In the genomic region with DNA sequence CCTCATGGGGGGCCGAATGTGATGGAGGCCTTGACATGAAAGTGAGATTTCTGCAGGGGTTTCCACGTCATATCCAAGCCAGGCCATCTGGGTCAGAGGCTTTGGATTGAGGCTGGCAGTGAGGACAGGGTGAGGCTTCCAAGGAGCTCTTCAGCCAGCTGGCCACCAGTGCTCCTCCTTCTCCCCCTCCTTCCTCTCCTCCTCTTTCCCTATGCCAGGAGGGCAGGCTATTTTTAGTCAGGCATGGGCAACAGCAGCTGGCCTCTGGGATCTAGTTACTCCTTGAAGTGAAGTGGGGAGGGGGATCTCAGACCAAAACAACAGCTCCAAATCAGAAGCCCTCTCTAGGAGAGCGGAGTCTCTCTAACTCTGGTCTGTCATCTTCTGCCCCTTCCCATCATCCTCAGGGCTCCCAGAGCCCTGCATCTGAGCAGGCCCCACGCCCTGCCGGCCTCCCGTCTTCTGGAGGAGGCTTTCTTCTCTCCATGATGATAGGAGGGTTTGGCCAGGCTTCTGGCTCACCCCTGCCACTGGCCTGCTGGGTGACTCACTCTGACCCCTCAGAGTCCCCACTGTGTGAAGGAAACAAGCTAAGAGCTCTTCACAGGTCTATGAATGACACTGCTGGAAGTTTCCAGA, we compare ENCODE assay signal across 10 cellular contexts. TPM values are rescaled to one million over a fixed set of nuclear protein-coding genes. Genes with fewer than 3 reads are reported as not detected.
DNase-seq lines count a peak whose midpoint lies in the region; ATAC-seq, FAIRE-seq and TF ChIP-seq lines count a peak whose summit lies in the region.
"Had no signal": no experiment of that assay in that cellular context is flagged by ENCODE, and none has a peak within 500 bp of the region (broad histone marks: within the 10 kb centered on the region; RNA-seq: fewer than 3 reads in every experiment).

No MANE protein-coding gene starts in this region.

- H3K9me3 ChIP-seq in GM12878 (replicated peaks; ENCODE audit: control insufficient read depth, insufficient read depth, low read length) (no peaks in the 10 kb centered on the region), subcutaneous abdominal adipose tissue (ENCODE audit: control insufficient read depth in 5 of 5, low read length in 5 of 5) (no peaks in the 10 kb centered on the region), MM.1S (replicated peaks; ENCODE audit: insufficient read depth, low read length) (no peaks in the 10 kb centered on the region)

- no peak for FAIRE-seq in GM12878 (lab: Jason Lieb, UNC)
- FAIRE-seq: TTC549 had no signal

- POLR2A ChIA-PET in GM12878 (lab: Charles Lee), result interaction anchor here (0.6 kb wide), 4 partner anchors 13 to 1663 kb away, joined by 3 to 5 read pairs (median 4); no protein-coding TSS in a partner anchor

- in situ Hi-C loops in GM12878 (cut with MboI), result no loop called here

- RAD21 ChIA-PET in GM12878 (lab: Charles Lee; ENCODE audit: unreplicated experiment), result no interaction called here

- H4K20me1 ChIP-seq in GM12878 (ENCODE audit: control insufficient read depth, insufficient read depth) (no peaks in the 10 kb centered on the region), MM.1S (ENCODE audit: insufficient read depth, low read length) (no peaks in the 10 kb centered on the region)

- H3K9ac ChIP-seq in GM12878 (ENCODE audit: control insufficient read depth, insufficient read depth, low read length), result no peak overlapping the region
- H3K9ac ChIP-seq in subcutaneous abdominal adipose tissue (ENCODE audit: low read length in 5 of 5), result peak overlapping the region in 2 of 5 donors; percentile 4 to 49
- no peak overlapping the region for H3K9ac ChIP-seq in MM.1S (ENCODE audit: low read length)

- CTCF ChIA-PET in GM12878 (lab: Yijun Ruan, JAX), result interaction anchor here (1.4 to 3.0 kb wide), 2 partner anchors 10 to 63 kb away, joined by 3 to 9 read pairs; no protein-coding TSS in a partner anchor

- intact Hi-C loops in GM12878 (cut with micrococcal nuclease; ENCODE audit: unreplicated experiment), result no loop called here

- 50% methylated on average over 6 of the region's 6 CpGs for WGBS in GM12878 (ENCODE audit: insufficient coverage, insufficient replicate concordance, low lambda C conversion rate, missing lambda C conversion rate)

- SMC1A ChIA-PET in GM12878 (lab: Charles Lee; ENCODE audit: uncharacterized antibody, unreplicated experiment), result no interaction called here

- H3K4me2 ChIP-seq in GM12878 (ENCODE audit: control insufficient read depth, insufficient read depth), result no peak overlapping the region
- no peak overlapping the region for H3K4me2 ChIP-seq in MM.1S (ENCODE audit: low read depth, low read length)

- H3K79me2 ChIP-seq in GM12878 (ENCODE audit: control insufficient read depth, insufficient read depth, low read length) (no peaks in the 10 kb centered on the region), MM.1S (ENCODE audit: low read length) (no peaks in the 10 kb centered on the region)

- H3F3A ChIP-seq in MM.1S (ENCODE audit: insufficient read depth, low read length), result no peaks in the 10 kb centered on the region

- no peak for TF ChIP-seq RAD21 in GM12878 (IDR thresholded peaks at IDR 0.05; ENCODE audit: insufficient read depth, low read depth, low read length)

- H3K4me1 ChIP-seq in GM12878 (ENCODE audit: control insufficient read depth, insufficient read depth, low read length), result peaks cover 5% of the 10 kb centered on the region; the same call in 1 of the 2 replicates
- peaks cover 4 to 50% (median 40%) of the 10 kb centered on the region in 5 donors for H3K4me1 ChIP-seq in subcutaneous abdominal adipose tissue (ENCODE audit: control insufficient read depth in 5 of 5, insufficient read depth in 5 of 5, low read length in 5 of 5)
- no peaks in the 10 kb centered on the region for H3K4me1 ChIP-seq in MM.1S (ENCODE audit: low read length)

- BruUV-seq in GM12878 (replicated peaks; lab: Mats Ljungman, UMichigan), result no TSS peak

- TF ChIP-seq EP300 in GM12878 (IDR thresholded peaks at IDR 0.05; ENCODE audit: borderline replicate concordance in 1 of 2, control insufficient read depth in 1 of 2, low read depth in 2 of 2, low read length in 2 of 2), result no peak

- H3K27ac ChIP-seq in GM12878 (ENCODE audit: control insufficient read depth, insufficient read depth) (no peak overlapping the region), subcutaneous abdominal adipose tissue (ENCODE audit: low read depth, low read length) (peak overlapping the region; percentile 97), MM.1S (ENCODE audit: low read length) (no peak overlapping the region)

- TF ChIP-seq POLR2A in GM12878 (IDR thresholded peaks at IDR 0.05; ENCODE audit: low read depth, low read length), result no peak

- no peaks in the 10 kb centered on the region; a peak in 2 of 4 replicates for H3K27me3 ChIP-seq in GM12878 (replicated peaks in 1 of 2; ENCODE audit: control insufficient read depth in 2 of 2, insufficient read depth in 2 of 2, low read length in 1 of 2)
- peaks cover 14 to 27% (median 16%) of the 10 kb centered on the region in 5 donors for H3K27me3 ChIP-seq in subcutaneous abdominal adipose tissue (ENCODE audit: control insufficient read depth in 5 of 5, insufficient read depth in 4 of 5, low read length in 5 of 5)
- H3K27me3 ChIP-seq in MM.1S (replicated peaks; ENCODE audit: insufficient read depth, low read length), result no peaks in the 10 kb centered on the region

- H3K9me2 ChIP-seq in MM.1S (replicated peaks; ENCODE audit: insufficient read depth, low read length), result no peaks in the 10 kb centered on the region

- TF ChIP-seq CTCF in GM12878 (IDR thresholded peaks at IDR 0.05 in 2 of 3, conservative IDR thresholded peaks at IDR 0.05 in 1 of 3; ENCODE audit: control insufficient read depth in 2 of 3, extremely low read depth in 1 of 3, insufficient read depth in 1 of 3, low read depth in 3 of 3, low read length in 3 of 3) (no peak), MM.1S (IDR thresholded peaks at IDR 0.05; ENCODE audit: low read length) (no peak)

- ATAC-seq in GM12878, result no peak
- no peak for ATAC-seq in GM21447 (IDR thresholded peaks at IDR 0.05; ENCODE audit: unreplicated experiment)
- ATAC-seq in HG02610 (IDR thresholded peaks at IDR 0.05; ENCODE audit: unreplicated experiment), result no peak
- ATAC-seq in GM21381 (IDR thresholded peaks at IDR 0.05; ENCODE audit: unreplicated experiment), result no peak

- H2AFZ ChIP-seq in GM12878 (ENCODE audit: control insufficient read depth, low read depth, low read length) (no peak overlapping the region), MM.1S (ENCODE audit: low read length) (no peak overlapping the region)

- DNase-seq in M059J (ENCODE audit: low read depth), result peak; percentile 48
- no peak for DNase-seq in GM12878 (ENCODE audit: low read depth, low spot score)
- peak; percentile 57 for DNase-seq in hepatic stellate cell (ENCODE audit: low spot score)
- DNase-seq in MM.1S, result no peak

- no peak overlapping the region for H3K4me3 ChIP-seq in GM12878
- no peak overlapping the region for H3K4me3 ChIP-seq in subcutaneous abdominal adipose tissue (ENCODE audit: low read depth in 1 of 5, low read length in 5 of 5)
- no peak overlapping the region for H3K4me3 ChIP-seq in MM.1S (ENCODE audit: low read length)

- no peaks in the 10 kb centered on the region for H3K36me3 ChIP-seq in GM12878 (ENCODE audit: control insufficient read depth in 2 of 2, insufficient read depth in 2 of 2, low read length in 1 of 2)
- H3K36me3 ChIP-seq in subcutaneous abdominal adipose tissue (ENCODE audit: control insufficient read depth in 5 of 5, insufficient read depth in 5 of 5, low read length in 5 of 5), result no peaks in the 10 kb centered on the region
- no peaks in the 10 kb centered on the region for H3K36me3 ChIP-seq in MM.1S (replicated peaks; ENCODE audit: insufficient read depth, low read length)

RNA-seq across cellular contexts. Expression of a gene that starts 0.6 kb away (rescaled TPM):
- total RNA-seq in M059J (2014; rRNA removed; shearing (Covaris generic)), result not detected in 2 replicates
- total RNA-seq in GM12878 (2013; cell fraction: nucleolus; rRNA removed), result not detected in 2 replicates
- not detected in 2 replicates for total RNA-seq in GM12878 (2014; rRNA removed)
- total RNA-seq in GM12878 (2014; rRNA removed; fragmentation: Illumina TruSeq; extraction: Trizol), result not detected in 2 replicates
- total RNA-seq in GM12878 (2021), result not detected in 2 replicates
- not detected for polyA plus RNA-seq in GM12878 (2011; ENCODE audit: low read depth)
- polyA plus RNA-seq in GM12878 (2011; rRNA removed), result not detected in 2 replicates
- polyA plus RNA-seq in GM12878 (2011; cell fraction: cytosol; rRNA removed), result 0.09 and 0.15 TPM in 2 replicates
- polyA plus RNA-seq in GM12878 (2011; cell fraction: nucleus; rRNA removed), result not detected in 2 replicates
- 0.31 TPM in 1 of 2 replicates, not detected in the other for polyA plus RNA-seq in GM12878 (2012)
- not detected in 2 replicates for polyA plus RNA-seq in GM12878 (2014; fragmentation: Illumina TruSeq; extraction: Trizol)
- not detected for polyA plus RNA-seq in GM12878 (2014; fragmentation: Nextera tagmentation; extraction: Ambion mirVana)
- not detected in 2 replicates for polyA plus RNA-seq in GM12878 (2014; rRNA removed)
- polyA plus RNA-seq in GM12878 (2016; fragmentation: Nextera tagmentation; extraction: Ambion mirVana), result under 1 TPM in 1 of 2 experiments, not detected in 1; 0.37 TPM
- not detected in 2 replicates for polyA minus RNA-seq in GM12878 (2011; rRNA and poly(A)+ RNA removed)
- not detected in 2 replicates for polyA minus RNA-seq in GM12878 (2011; cell fraction: cytosol; rRNA and poly(A)+ RNA removed)
- polyA minus RNA-seq in GM12878 (2011; cell fraction: nucleus; rRNA and poly(A)+ RNA removed), result not detected in 2 replicates
- total RNA-seq: lung microvascular endothelial cell had no signal

RNA-seq across cellular contexts. Expression of a gene that starts 7.1 kb away (rescaled TPM):
- 35.1 and 35.8 TPM in 2 replicates for total RNA-seq in M059J (2014; rRNA removed; shearing (Covaris generic))
- total RNA-seq in GM12878 (2013; cell fraction: nucleolus; rRNA removed), result 2.3 and 5.2 TPM in 2 replicates
- total RNA-seq in GM12878 (2014; rRNA removed) (0.76 and 0.79 TPM in 2 replicates), GM12878 (2014; rRNA removed; fragmentation: Illumina TruSeq; extraction: Trizol) (0.22 and 0.23 TPM in 2 replicates), GM12878 (2021) (0.77 and 1.2 TPM in 2 replicates)
- 0.41 TPM for polyA plus RNA-seq in GM12878 (2011; ENCODE audit: low read depth)
- polyA plus RNA-seq in GM12878 (2011; rRNA removed) (0.27 and 0.41 TPM in 2 replicates), GM12878 (2014; fragmentation: Illumina TruSeq; extraction: Trizol) (0.10 and 0.27 TPM in 2 replicates), GM12878 (2014; fragmentation: Nextera tagmentation; extraction: Ambion mirVana) (under 1 TPM; 0.34 to 0.37 TPM), GM12878 (2014; rRNA removed) (1.1 and 1.3 TPM in 2 replicates), GM12878 (2016; fragmentation: Nextera tagmentation; extraction: Ambion mirVana) (1 to 10 TPM in 1 of 2 experiments, under 1 TPM in 1; 0.74 to 1.4 TPM)
- 0.76 and 0.97 TPM in 2 replicates for polyA plus RNA-seq in GM12878 (2011; cell fraction: cytosol; rRNA removed)
- polyA plus RNA-seq in GM12878 (2011; cell fraction: nucleus; rRNA removed), result 0.49 and 0.92 TPM in 2 replicates
- 1.1 and 1.9 TPM in 2 replicates for polyA plus RNA-seq in GM12878 (2012)
- 0.15 and 0.52 TPM in 2 replicates for polyA minus RNA-seq in GM12878 (2011; rRNA and poly(A)+ RNA removed)
- polyA minus RNA-seq in GM12878 (2011; cell fraction: cytosol; rRNA and poly(A)+ RNA removed), result not detected in 2 replicates
- polyA minus RNA-seq in GM12878 (2011; cell fraction: nucleus; rRNA and poly(A)+ RNA removed), result 0.85 and 1.4 TPM in 2 replicates

RNA-seq across cellular contexts. Expression of a gene that starts 14.1 kb away (rescaled TPM):
- 435 and 579 TPM in 2 replicates for total RNA-seq in M059J (2014; rRNA removed; shearing (Covaris generic))
- total RNA-seq in GM12878 (2013; cell fraction: nucleolus; rRNA removed), result 3.5 and 5.6 TPM in 2 replicates
- total RNA-seq in GM12878 (2014; rRNA removed), result 174 and 186 TPM in 2 replicates
- 115 and 117 TPM in 2 replicates for total RNA-seq in GM12878 (2014; rRNA removed; fragmentation: Illumina TruSeq; extraction: Trizol)
- total RNA-seq in GM12878 (2021), result 133 and 141 TPM in 2 replicates
- polyA plus RNA-seq in GM12878 (2011; ENCODE audit: low read depth), result 135 TPM
- 139 and 175 TPM in 2 replicates for polyA plus RNA-seq in GM12878 (2011; rRNA removed)
- polyA plus RNA-seq in GM12878 (2011; cell fraction: cytosol; rRNA removed), result 226 and 261 TPM in 2 replicates
- 90.0 and 96.1 TPM in 2 replicates for polyA plus RNA-seq in GM12878 (2011; cell fraction: nucleus; rRNA removed)
- polyA plus RNA-seq in GM12878 (2012), result 100 and 106 TPM in 2 replicates
- 163 and 178 TPM in 2 replicates for polyA plus RNA-seq in GM12878 (2014; fragmentation: Illumina TruSeq; extraction: Trizol)
- polyA plus RNA-seq in GM12878 (2014; fragmentation: Nextera tagmentation; extraction: Ambion mirVana), result 100 to 1,000 TPM in 1 of 2 experiments, 10 to 100 TPM in 1; 86.2 to 140 TPM
- polyA plus RNA-seq in GM12878 (2014; rRNA removed), result 229 and 243 TPM in 2 replicates
- 100 to 1,000 TPM; 396 to 412 TPM for polyA plus RNA-seq in GM12878 (2016; fragmentation: Nextera tagmentation; extraction: Ambion mirVana)
- polyA minus RNA-seq in GM12878 (2011; rRNA and poly(A)+ RNA removed), result 59.9 and 79.5 TPM in 2 replicates
- 56.4 and 68.8 TPM in 2 replicates for polyA minus RNA-seq in GM12878 (2011; cell fraction: cytosol; rRNA and poly(A)+ RNA removed)
- polyA minus RNA-seq in GM12878 (2011; cell fraction: nucleus; rRNA and poly(A)+ RNA removed), result 20.3 and 24.9 TPM in 2 replicates

RNA-seq across cellular contexts. Expression of a gene that starts 30.7 kb away (rescaled TPM):
- total RNA-seq in M059J (2014; rRNA removed; shearing (Covaris generic)), result 102 and 117 TPM in 2 replicates
- 43.6 and 48.2 TPM in 2 replicates for total RNA-seq in GM12878 (2013; cell fraction: nucleolus; rRNA removed)
- total RNA-seq in GM12878 (2014; rRNA removed), result 45.0 and 47.9 TPM in 2 replicates
- 15.2 and 16.5 TPM in 2 replicates for total RNA-seq in GM12878 (2014; rRNA removed; fragmentation: Illumina TruSeq; extraction: Trizol)
- total RNA-seq in GM12878 (2021), result 24.9 and 27.3 TPM in 2 replicates
- 12.5 TPM for polyA plus RNA-seq in GM12878 (2011; ENCODE audit: low read depth)
- 22.9 and 39.3 TPM in 2 replicates for polyA plus RNA-seq in GM12878 (2011; rRNA removed)
- polyA plus RNA-seq in GM12878 (2011; cell fraction: cytosol; rRNA removed), result 75.7 and 85.6 TPM in 2 replicates
- polyA plus RNA-seq in GM12878 (2011; cell fraction: nucleus; rRNA removed), result 67.1 and 69.3 TPM in 2 replicates
- polyA plus RNA-seq in GM12878 (2012), result 22.6 and 23.4 TPM in 2 replicates
- polyA plus RNA-seq in GM12878 (2014; fragmentation: Illumina TruSeq; extraction: Trizol), result 9.5 and 15.9 TPM in 2 replicates
- polyA plus RNA-seq in GM12878 (2014; fragmentation: Nextera tagmentation; extraction: Ambion mirVana), result 10 to 100 TPM in 1 of 2 experiments, 1 to 10 TPM in 1; 5.1 to 10.1 TPM
- 42.0 and 45.3 TPM in 2 replicates for polyA plus RNA-seq in GM12878 (2014; rRNA removed)
- polyA plus RNA-seq in GM12878 (2016; fragmentation: Nextera tagmentation; extraction: Ambion mirVana), result 10 to 100 TPM; 36.3 to 47.5 TPM
- 19.8 and 46.3 TPM in 2 replicates for polyA minus RNA-seq in GM12878 (2011; rRNA and poly(A)+ RNA removed)
- 6.8 and 13.9 TPM in 2 replicates for polyA minus RNA-seq in GM12878 (2011; cell fraction: cytosol; rRNA and poly(A)+ RNA removed)
- 21.6 and 34.5 TPM in 2 replicates for polyA minus RNA-seq in GM12878 (2011; cell fraction: nucleus; rRNA and poly(A)+ RNA removed)

RNA-seq across cellular contexts. Expression of a gene that starts 30.9 kb away (rescaled TPM):
- total RNA-seq in M059J (2014; rRNA removed; shearing (Covaris generic)), result 8.6 and 12.0 TPM in 2 replicates
- 6.8 and 7.8 TPM in 2 replicates for total RNA-seq in GM12878 (2013; cell fraction: nucleolus; rRNA removed)
- total RNA-seq in GM12878 (2014; rRNA removed) (4.6 and 5.7 TPM in 2 replicates), GM12878 (2014; rRNA removed; fragmentation: Illumina TruSeq; extraction: Trizol) (4.3 and 4.9 TPM in 2 replicates), GM12878 (2021) (4.1 and 4.5 TPM in 2 replicates)
- 1.2 TPM for polyA plus RNA-seq in GM12878 (2011; ENCODE audit: low read depth)
- polyA plus RNA-seq in GM12878 (2011; rRNA removed) (4.3 and 5.1 TPM in 2 replicates), GM12878 (2014; fragmentation: Illumina TruSeq; extraction: Trizol) (3.2 and 4.7 TPM in 2 replicates), GM12878 (2014; fragmentation: Nextera tagmentation; extraction: Ambion mirVana) (1 to 10 TPM; 1.6 to 2.0 TPM), GM12878 (2014; rRNA removed) (4.1 and 4.6 TPM in 2 replicates), GM12878 (2016; fragmentation: Nextera tagmentation; extraction: Ambion mirVana) (1 to 10 TPM; 3.5 to 3.6 TPM)
- polyA plus RNA-seq in GM12878 (2011; cell fraction: cytosol; rRNA removed), result 5.1 and 5.5 TPM in 2 replicates
- 3.6 and 3.7 TPM in 2 replicates for polyA plus RNA-seq in GM12878 (2011; cell fraction: nucleus; rRNA removed)
- polyA plus RNA-seq in GM12878 (2012), result 1.1 and 3.4 TPM in 2 replicates
- 11.8 and 13.4 TPM in 2 replicates for polyA minus RNA-seq in GM12878 (2011; rRNA and poly(A)+ RNA removed)
- 2.6 and 2.8 TPM in 2 replicates for polyA minus RNA-seq in GM12878 (2011; cell fraction: cytosol; rRNA and poly(A)+ RNA removed)
- 1.8 and 3.3 TPM in 2 replicates for polyA minus RNA-seq in GM12878 (2011; cell fraction: nucleus; rRNA and poly(A)+ RNA removed)

Comparison
In these comparisons a context has a peak if more than half of its experiments do, and no peak if none do; other contexts are left out.
1. DNase-seq: peak in M059J (single experiment) and hepatic stellate cell (single experiment); none in GM12878 (single experiment) and MM.1S (single experiment).